Comparison of ENCODE assay signal across 27 cellular contexts in genomic region chr10:94232711-94233383, GRCh38.
A peak's percentile ranks its signal among the peaks of the same experiment; 100 is the strongest.
DNase-seq lines count a peak whose midpoint lies in the region; ATAC-seq, FAIRE-seq and TF ChIP-seq lines count a peak whose summit lies in the region.
"Had no signal": no experiment of that assay in that cellular context is flagged by ENCODE, and none has a peak within 500 bp of the region (broad histone marks: within the 10 kb centered on the region; RNA-seq: fewer than 3 reads in every experiment).

No MANE protein-coding gene starts in this region.

- H2AFZ ChIP-seq in HCT116 (ENCODE audit: low read depth, low read length, poor library complexity, severe bottlenecking) (no peak overlapping the region), K562 (ENCODE audit: low read depth, low read length) (no peak overlapping the region)

- peak overlapping the region; percentile 57 for H3K27ac Mint-ChIP-seq in neural crest cell (ENCODE audit: unreplicated experiment)
- H3K27ac Mint-ChIP-seq: activated B cell treated with CpG ODN at 0.5 μM for 24 hours; activated CD4-positive, alpha-beta memory T cell treated with anti-CD3 and anti-CD28 coated beads for 36 hours; brain; CD4-positive, CD25-positive, alpha-beta regulatory T cell; effector memory CD8-positive, alpha-beta T cell; HFFc6 had no signal

- H3K9me3 Mint-ChIP-seq in neural crest cell: no peaks in the 10 kb centered on the region
- H3K9me3 Mint-ChIP-seq: effector memory CD8-positive, alpha-beta T cell; HFFc6 had no signal

- CTCF ChIA-PET in HCT116 (lab: Charles Lee) (interaction anchor here (1.0 kb wide), 1 partner anchor 211 kb away, joined by 3 read pairs; no protein-coding TSS in a partner anchor), K562 (lab: Yijun Ruan, JAX; ENCODE audit: low intra/inter-chr PET ratio) (no interaction called here)

- POLR2A ChIA-PET in HCT116 (lab: Charles Lee) (no interaction called here), K562 (lab: Yijun Ruan, JAX) (no interaction called here)

- TF ChIP-seq CTCF in HCT116 (IDR thresholded peaks at IDR 0.05 in 2 of 3, conservative IDR thresholded peaks at IDR 0.05 in 1 of 3; ENCODE audit: borderline replicate concordance in 1 of 3, insufficient read depth in 1 of 3, low read depth in 2 of 3, low read length in 2 of 3): no peak
- 0 out of 6 replicates have a peak, but pooled peaks of 2 of the 3 experiments have one; percentile 3 to 11 for TF ChIP-seq CTCF in K562 (IDR thresholded peaks at IDR 0.05 in 2 of 3, conservative IDR thresholded peaks at IDR 0.05 in 1 of 3; ENCODE audit: insufficient read depth in 2 of 3, low read depth in 1 of 3, low read length in 3 of 3)
- TF ChIP-seq CTCF in neural crest cell (conservative IDR thresholded peaks at IDR 0.05): no peak
- TF ChIP-seq CTCF in esophagus muscularis mucosa (IDR thresholded peaks at IDR 0.05): no peak

- H4K20me1 ChIP-seq in HCT116 (ENCODE audit: insufficient read depth): no peaks in the 10 kb centered on the region
- no peaks in the 10 kb centered on the region for H4K20me1 ChIP-seq in K562 (replicated peaks; ENCODE audit: control insufficient read depth, insufficient read depth, low read length)

- 0% methylated on average over 2 of the region's 2 CpGs for WGBS in K562 (ENCODE audit: insufficient coverage, low coverage, missing lambda C conversion rate)
- 91% methylated on average over 2 of the region's 2 CpGs for WGBS in esophagus muscularis mucosa

- no peaks in the 10 kb centered on the region for H3K9me2 ChIP-seq in HCT116 (ENCODE audit: insufficient read depth)

- H3K79me2 ChIP-seq in HCT116 (ENCODE audit: insufficient read depth, low read length) (no peaks in the 10 kb centered on the region), K562 (ENCODE audit: control insufficient read depth, insufficient read depth, low read length) (no peaks in the 10 kb centered on the region)

- in situ Hi-C loops in K562 (cut with MboI): no loop called here

- H3K27me3 ChIP-seq in HCT116 (ENCODE audit: insufficient read depth, low read length) (no peaks in the 10 kb centered on the region), K562 (ENCODE audit: control insufficient read depth in 2 of 2, insufficient read depth in 2 of 2, low read length in 2 of 2) (peaks cover 0 to 2% of the 10 kb centered on the region in 2 experiments; a peak in 3 of 5 replicates), esophagus muscularis mucosa (no peaks in the 10 kb centered on the region)
- H3K27me3 ChIP-seq: thyroid gland had no signal

- peak; percentile 58 for ATAC-seq in GM18858 (IDR thresholded peaks at IDR 0.05; ENCODE audit: unreplicated experiment)
- ATAC-seq in HCT116: no peak
- no peak for ATAC-seq in K562
- no peak for ATAC-seq in GM18861 (IDR thresholded peaks at IDR 0.05; ENCODE audit: unreplicated experiment)
- ATAC-seq: effector memory CD8-positive, alpha-beta T cell; stimulated activated naive CD8-positive, alpha-beta T cell treated with anti-CD3 and anti-CD28 coated beads, Interleukin-15, Interleukin-2, amounts not matched to agents 100 U/mL and 50 U/mL, for 24 hours had no signal

- RAD21 ChIA-PET in HCT116 (lab: Charles Lee; ENCODE audit: low non-redundant PET in 1 of 2, low total read pairs in 2 of 2, uncharacterized antibody in 2 of 2, unreplicated experiment in 2 of 2): no interaction called here

- H3K27ac ChIP-seq in HCT116 (ENCODE audit: low read depth, low read length): no peak overlapping the region
- no peak overlapping the region for H3K27ac ChIP-seq in K562 (ENCODE audit: extremely low read depth, low read depth, low read length)
- no peak overlapping the region for H3K27ac ChIP-seq in esophagus muscularis mucosa (replicated peaks in 1 of 4)
- H3K27ac ChIP-seq: thyroid gland had no signal

- TF ChIP-seq POLR2A in HCT116 (IDR thresholded peaks at IDR 0.05; ENCODE audit: borderline replicate concordance, extremely low read depth, insufficient read depth, insufficient read length): no peak
- no peak for TF ChIP-seq POLR2A in K562 (conservative IDR thresholded peaks at IDR 0.05)
- no peak for TF ChIP-seq POLR2A in esophagus muscularis mucosa (IDR thresholded peaks at IDR 0.05; ENCODE audit: low read depth)

- no peak for FAIRE-seq in K562 (lab: Jason Lieb, UNC)
- FAIRE-seq: colon, kidney had no signal

- DNase-seq in HCT116 (ENCODE audit: low read depth, low spot score): no peak
- no peak for DNase-seq in K562 (ENCODE audit: extremely low read depth in 1 of 4, low spot score in 3 of 4)
- DNase-seq in neural crest cell (ENCODE audit: low read depth, low spot score): no peak
- no peak for DNase-seq in NCI-H2227 treated with DMSO at 0.1 percent for 48 hours (lab: John Stamatoyannopoulos, UW)
- no peak for DNase-seq in esophagus muscularis mucosa (ENCODE audit: extremely low spot score)
- DNase-seq in NCI-H2171 (lab: John Stamatoyannopoulos, UW): no peak
- DNase-seq: activated B cell treated with CpG ODN at 0.5 μM for 24 hours; activated CD4-positive, alpha-beta memory T cell treated with anti-CD3 and anti-CD28 coated beads for 36 hours; activated effector memory CD4-positive, alpha-beta T cell treated with Interleukin-2 at 50 U/mL for 16 hours; CD4-positive, CD25-positive, alpha-beta regulatory T cell; effector memory CD8-positive, alpha-beta T cell; GDM1; HFFc6; kidney; mammary epithelial cell; NCI-H1417 treated with DMSO at 0.1 percent for 48 hours; occipital lobe; stimulated activated CD4-positive, alpha-beta T cell treated with anti-CD3 and anti-CD28 coated beads, Interleukin-2, amount 100 ng/mL, for 48 hours; stimulated activated naive CD8-positive, alpha-beta T cell treated with anti-CD3 and anti-CD28 coated beads, Interleukin-15, Interleukin-2, amounts not matched to agents 100 U/mL and 50 U/mL, for 24 hours; T-helper 9 cell; thyroid gland had no signal

- H3K36me3 ChIP-seq in HCT116 (ENCODE audit: control insufficient read depth in 1 of 2, insufficient read depth in 2 of 2, low read length in 2 of 2): no peaks in the 10 kb centered on the region
- no peaks in the 10 kb centered on the region for H3K36me3 ChIP-seq in K562 (ENCODE audit: control insufficient read depth, insufficient read depth, low read length)
- H3K36me3 ChIP-seq in esophagus muscularis mucosa: peaks cover 0 to 17% (median 0%) of the 10 kb centered on the region in 4 donors
- H3K36me3 ChIP-seq: thyroid gland had no signal

- H3K4me1 Mint-ChIP-seq in neural crest cell: no peaks in the 10 kb centered on the region
- H3K4me1 Mint-ChIP-seq: activated B cell treated with CpG ODN at 0.5 μM for 24 hours; brain; CD4-positive, CD25-positive, alpha-beta regulatory T cell had no signal

- TF ChIP-seq EP300 in K562 (IDR thresholded peaks at IDR 0.05; ENCODE audit: low read length): no peak
- no peak for TF ChIP-seq EP300 in esophagus muscularis mucosa (IDR thresholded peaks at IDR 0.05)

- no TSS peak for BruUV-seq in HCT116 (replicated peaks; lab: Mats Ljungman, UMichigan)
- no TSS peak for BruUV-seq in K562 (replicated peaks; lab: Mats Ljungman, UMichigan)

- H3K9me3 ChIP-seq in HCT116 (ENCODE audit: control insufficient read depth in 1 of 2, insufficient read depth in 1 of 2, low read depth in 1 of 2, low read length in 2 of 2) (no peaks in the 10 kb centered on the region), K562 (replicated peaks; ENCODE audit: control insufficient read depth, insufficient read depth, low read depth, low read length) (no peaks in the 10 kb centered on the region), esophagus muscularis mucosa (no peaks in the 10 kb centered on the region)
- H3K9me3 ChIP-seq: thyroid gland had no signal

- no peak overlapping the region for H3K4me3 Mint-ChIP-seq in neural crest cell
- H3K4me3 Mint-ChIP-seq: activated B cell treated with CpG ODN at 0.5 μM for 24 hours; activated CD4-positive, alpha-beta memory T cell treated with anti-CD3 and anti-CD28 coated beads for 36 hours; brain; CD4-positive, CD25-positive, alpha-beta regulatory T cell; effector memory CD8-positive, alpha-beta T cell; HFFc6; IgD-negative memory B cell had no signal

- intact Hi-C loops in HCT116 (cut with micrococcal nuclease): no loop called here
- intact Hi-C loops in K562 (cut with micrococcal nuclease): no loop called here
- intact Hi-C loops in esophagus muscularis mucosa (cut with DNase I): no loop called here

- no peak overlapping the region for H3K4me2 ChIP-seq in HCT116 (ENCODE audit: low read length)
- no peak overlapping the region for H3K4me2 ChIP-seq in K562 (ENCODE audit: insufficient read depth, low read length)
- H3K4me2 ChIP-seq: smooth muscle cell had no signal

- peak; percentile 11; the same call in 1 of the 2 replicates for TF ChIP-seq RAD21 in HCT116 (IDR thresholded peaks at IDR 0.05; ENCODE audit: low read depth)
- TF ChIP-seq RAD21 in K562 (CRISPR knock-in tag; conservative IDR thresholded peaks at IDR 0.05 in 1 of 2, IDR thresholded peaks at IDR 0.05 in 1 of 2): peak in 1 of 2 experiments; percentile 12; a peak in 1 of 4 replicates

- no peak overlapping the region for H3K4me3 ChIP-seq in HCT116 (replicated peaks in 1 of 2; ENCODE audit: low read depth in 1 of 2, low read length in 2 of 2)
- H3K4me3 ChIP-seq in K562: no peak overlapping the region
- no peak overlapping the region for H3K4me3 ChIP-seq in esophagus muscularis mucosa
- H3K4me3 ChIP-seq: smooth muscle cell, thyroid gland had no signal

- H3K9me1 ChIP-seq in K562 (ENCODE audit: control insufficient read depth, insufficient read depth, low read length): no peaks in the 10 kb centered on the region

- H3K27me3 Mint-ChIP-seq in neural crest cell (ENCODE audit: low read depth): no peaks in the 10 kb centered on the region
- H3K27me3 Mint-ChIP-seq: brain had no signal

- H3K4me1 ChIP-seq in HCT116 (ENCODE audit: control insufficient read depth in 1 of 2, insufficient read depth in 2 of 2, low read length in 2 of 2) (no peaks in the 10 kb centered on the region), K562 (replicated peaks in 1 of 2; ENCODE audit: control insufficient read depth in 2 of 2, insufficient read depth in 2 of 2, low read length in 2 of 2) (no peaks in the 10 kb centered on the region), esophagus muscularis mucosa (no peaks in the 10 kb centered on the region)

- no peak overlapping the region for H3K9ac ChIP-seq in HCT116 (ENCODE audit: low read length)
- H3K9ac ChIP-seq in K562 (ENCODE audit: insufficient read depth in 1 of 2, low read depth in 2 of 2, low read length in 2 of 2): no peak overlapping the region

- peaks cover 2% of the 10 kb centered on the region for H3K36me3 Mint-ChIP-seq in neural crest cell (ENCODE audit: low read depth)
- H3K36me3 Mint-ChIP-seq: activated CD4-positive, alpha-beta memory T cell treated with anti-CD3 and anti-CD28 coated beads for 36 hours; CD4-positive, CD25-positive, alpha-beta regulatory T cell had no signal

TF ChIP-seq in HCT116, 20 proteins besides CTCF, POLR2A, EP300 and RAD21 (continues in another document):
- TF ChIP-seq SP1 (IDR thresholded peaks at IDR 0.05; ENCODE audit: low read depth) (no peak), POLR2AphosphoS5 (IDR thresholded peaks at IDR 0.05; ENCODE audit: low read depth, low read length) (no peak), EGR1 (IDR thresholded peaks at IDR 0.05; ENCODE audit: low read depth) (no peak), SIN3A (IDR thresholded peaks at IDR 0.05; ENCODE audit: low read depth) (no peak)

TF ChIP-seq in K562, 482 proteins besides CTCF, POLR2A, EP300 and RAD21 (continues in another document):
- no peak for TF ChIP-seq CBFA2T2 (conservative IDR thresholded peaks at IDR 0.05)

Comparison
In these comparisons a context has a peak if more than half of its experiments do, and no peak if none do; other contexts are left out.
1. CTCF ChIP-seq: peak in K562 (2 of 3); none in HCT116 (0 of 3), neural crest cell (single experiment) and esophagus muscularis mucosa (0 of 3).